In genomic region chr4:2811830-2812599, GRCh38 we compare ENCODE assay signal across 8 cellular contexts. TPM values are rescaled to one million over a fixed set of nuclear protein-coding genes. Genes with fewer than 3 reads are reported as not detected.
DNase-seq lines count a peak whose midpoint lies in the region; ATAC-seq lines count a peak whose summit lies in the region.

No MANE protein-coding gene starts in this region.

- peaks cover 9 to 17% of the 10 kb centered on the region in 2 donors for H3K4me1 ChIP-seq in esophagus (ENCODE audit: control insufficient read depth in 2 of 2, insufficient read depth in 2 of 2, low read length in 1 of 2)

- H3K4me3 ChIP-seq in esophagus (ENCODE audit: low read depth in 1 of 2, low read length in 2 of 2) = peak overlapping the region; percentile 19 to 48

- peak; percentile 51 for ATAC-seq in HG02884 (IDR thresholded peaks at IDR 0.05; ENCODE audit: unreplicated experiment)
- peak; percentile 85 for ATAC-seq in activated CD8-positive, alpha-beta T cell treated with anti-CD3 and anti-CD28 coated beads, Interleukin-2, amount 10 ng/mL, durations not matched to agents 7 days and 5 days
- ATAC-seq in naive thymus-derived CD8-positive, alpha-beta T cell = peak; percentile 74 to 76

- H3K9me3 Mint-ChIP-seq in activated CD8-positive, alpha-beta T cell treated with anti-CD3 and anti-CD28 coated beads, Interleukin-2, amount 10 ng/mL, durations not matched to agents 7 days and 5 days (ENCODE audit: insufficient read depth) = no peaks in the 10 kb centered on the region
- H3K9me3 Mint-ChIP-seq in naive thymus-derived CD8-positive, alpha-beta T cell = no peaks in the 10 kb centered on the region

- H3K4me3 Mint-ChIP-seq in activated CD8-positive, alpha-beta T cell treated with anti-CD3 and anti-CD28 coated beads, Interleukin-2, amount 10 ng/mL, durations not matched to agents 7 days and 5 days = peak overlapping the region; percentile 92
- H3K4me3 Mint-ChIP-seq in naive thymus-derived CD8-positive, alpha-beta T cell = peak overlapping the region; percentile 77 to 100 (median 92)

- no peaks in the 10 kb centered on the region for H3K27me3 ChIP-seq in esophagus (ENCODE audit: control insufficient read depth in 1 of 2, insufficient read depth in 2 of 2, low read length in 2 of 2)

- H3K27ac Mint-ChIP-seq in activated CD8-positive, alpha-beta T cell treated with anti-CD3 and anti-CD28 coated beads, Interleukin-2, amount 10 ng/mL, durations not matched to agents 7 days and 5 days = peak overlapping the region; percentile 98
- H3K27ac Mint-ChIP-seq in naive thymus-derived CD8-positive, alpha-beta T cell = peak overlapping the region; percentile 96 to 100 (median 98)

- CTCF ChIA-PET in activated CD8-positive, alpha-beta T cell treated with anti-CD3 and anti-CD28 coated beads, Interleukin-2, amount 10 ng/mL, durations not matched to agents 7 days and 5 days (lab: Charles Lee) = interaction anchor here (0.7 to 1.9 kb wide), 5 partner anchors 13 to 130 kb away, joined by 3 to 5 read pairs (median 4); no protein-coding TSS in a partner anchor

- 56 to 57% methylated on average over 16 to 21 of the region's 21 CpGs for WGBS in esophagus, 2 donors

- peaks cover 58% of the 10 kb centered on the region for H3K4me1 Mint-ChIP-seq in activated CD8-positive, alpha-beta T cell treated with anti-CD3 and anti-CD28 coated beads, Interleukin-2, amount 10 ng/mL, durations not matched to agents 7 days and 5 days (ENCODE audit: low read depth)
- peaks cover 38 to 81% (median 61%) of the 10 kb centered on the region in 4 donors for H3K4me1 Mint-ChIP-seq in naive thymus-derived CD8-positive, alpha-beta T cell

- peaks cover 45% of the 10 kb centered on the region for H3K36me3 Mint-ChIP-seq in activated CD8-positive, alpha-beta T cell treated with anti-CD3 and anti-CD28 coated beads, Interleukin-2, amount 10 ng/mL, durations not matched to agents 7 days and 5 days (ENCODE audit: low read depth)
- peaks cover 0 to 4% (median 0%) of the 10 kb centered on the region in 3 donors for H3K36me3 Mint-ChIP-seq in naive thymus-derived CD8-positive, alpha-beta T cell

- H3K27me3 Mint-ChIP-seq in activated CD8-positive, alpha-beta T cell treated with anti-CD3 and anti-CD28 coated beads, Interleukin-2, amount 10 ng/mL, durations not matched to agents 7 days and 5 days (ENCODE audit: low read depth) = no peaks in the 10 kb centered on the region
- H3K27me3 Mint-ChIP-seq in naive thymus-derived CD8-positive, alpha-beta T cell = no peaks in the 10 kb centered on the region

- H3K9me3 ChIP-seq in esophagus (ENCODE audit: control insufficient read depth in 2 of 2, insufficient read depth in 1 of 2, low read depth in 1 of 2, low read length in 1 of 2) = no peaks in the 10 kb centered on the region

- DNase-seq in NCI-H2081 (lab: John Stamatoyannopoulos, UW) = peak; percentile 70 to 85
- no peak for DNase-seq in NCI-H2081 treated with DMSO at 0.1 percent for 48 hours (lab: John Stamatoyannopoulos, UW)
- peak; percentile 49 for DNase-seq in NCI-H510A treated with DMSO at 0.1 percent for 48 hours (lab: John Stamatoyannopoulos, UW)
- peak; percentile 82 for DNase-seq in activated CD8-positive, alpha-beta T cell treated with anti-CD3 and anti-CD28 coated beads, Interleukin-2, amount 10 ng/mL, durations not matched to agents 7 days and 5 days
- peak; percentile 21 to 73 (median 52) for DNase-seq in naive thymus-derived CD8-positive, alpha-beta T cell
- peak; percentile 81 for DNase-seq in ureter (ENCODE audit: low spot score)

- H3K27ac ChIP-seq in esophagus (ENCODE audit: low read depth in 2 of 2, low read length in 1 of 2) = peak overlapping the region; percentile 38 to 74

- peaks cover 0 to 11% of the 10 kb centered on the region in 2 donors for H3K36me3 ChIP-seq in esophagus (ENCODE audit: control insufficient read depth in 2 of 2, insufficient read depth in 2 of 2, low read length in 1 of 2)

- POLR2A ChIA-PET in activated CD8-positive, alpha-beta T cell treated with anti-CD3 and anti-CD28 coated beads, Interleukin-2, amount 10 ng/mL, durations not matched to agents 7 days and 5 days (lab: Charles Lee) = interaction anchor here (0.7 to 4.2 kb wide), 5 partner anchors 9 to 42 kb away, joined by 3 to 30 read pairs (median 5); no protein-coding TSS in a partner anchor
- POLR2A ChIA-PET in naive thymus-derived CD8-positive, alpha-beta T cell (lab: Charles Lee) = interaction anchor here (0.7 to 8.4 kb wide), 11 partner anchors 14 to 152 kb away, joined by 3 to 91 read pairs (median 7); partner anchors contain the start of genes ADD1, GRK4, NOP14 and TNIP2

RNA-seq across cellular contexts. Expression of gene SH3BP2, which starts 19.1 kb away (rescaled TPM):
- 10 to 100 TPM; 88.2 to 93.0 TPM for total RNA-seq in activated CD8-positive, alpha-beta T cell treated with anti-CD3 and anti-CD28 coated beads, Interleukin-2, amount 10 ng/mL, durations not matched to agents 7 days and 5 days
- 10 to 100 TPM; 14.3 to 45.1 TPM for polyA plus RNA-seq in esophagus
- 10 to 100 TPM; 27.8 to 28.3 TPM for total RNA-seq in naive thymus-derived CD8-positive, alpha-beta T cell
- 10 to 100 TPM in 1 of 3 donors, 1 to 10 TPM in 2; 4.8 to 10.8 (median 5.4) TPM for polyA plus RNA-seq in naive thymus-derived CD8-positive, alpha-beta T cell
- total RNA-seq in ureter = 109 TPM

RNA-seq across cellular contexts. Expression of gene ADD1, which starts 31.6 kb away (rescaled TPM):
- total RNA-seq in activated CD8-positive, alpha-beta T cell treated with anti-CD3 and anti-CD28 coated beads, Interleukin-2, amount 10 ng/mL, durations not matched to agents 7 days and 5 days = 100 to 1,000 TPM; 252 to 255 TPM
- polyA plus RNA-seq in esophagus = 100 to 1,000 TPM; 102 to 156 TPM
- 100 to 1,000 TPM; 302 to 309 TPM for total RNA-seq in naive thymus-derived CD8-positive, alpha-beta T cell
- polyA plus RNA-seq in naive thymus-derived CD8-positive, alpha-beta T cell = 100 to 1,000 TPM; 129 to 151 (median 150) TPM
- total RNA-seq in ureter = 416 TPM

RNA-seq across cellular contexts. Expression of gene TNIP2, which starts 55.9 kb away (rescaled TPM):
- 10 to 100 TPM; 42.3 to 44.3 TPM for total RNA-seq in activated CD8-positive, alpha-beta T cell treated with anti-CD3 and anti-CD28 coated beads, Interleukin-2, amount 10 ng/mL, durations not matched to agents 7 days and 5 days
- polyA plus RNA-seq in esophagus = 10 to 100 TPM; 29.3 to 29.7 TPM
- 10 to 100 TPM; 48.1 to 48.4 TPM for total RNA-seq in naive thymus-derived CD8-positive, alpha-beta T cell
- 10 to 100 TPM; 34.2 to 52.5 (median 43.5) TPM for polyA plus RNA-seq in naive thymus-derived CD8-positive, alpha-beta T cell
- 41.0 TPM for total RNA-seq in ureter
